Comparison of ENCODE assay signal across 1 cellular context in genomic region chr13:20901668-20902437, GRCh38.
TF ChIP-seq lines count a peak whose summit lies in the region.

No MANE protein-coding gene starts in this region.

TF ChIP-seq in HepG2, 621 proteins besides CTCF, POLR2A, EP300 and RAD21 (continued from another document and continues in another):
- TF ChIP-seq MLXIP (CRISPR knock-in tag; IDR thresholded peaks at IDR 0.05; ENCODE audit: borderline replicate concordance) = 0 out of 2 replicates have a peak, but pooled peaks have one; percentile 38
- TF ChIP-seq HOXA9 (CRISPR knock-in tag; IDR thresholded peaks at IDR 0.05; ENCODE audit: borderline replicate concordance) = no peak
- no peak for TF ChIP-seq ZFP91 (CRISPR knock-in tag; IDR thresholded peaks at IDR 0.05; ENCODE audit: borderline replicate concordance)
- TF ChIP-seq PRMT3 (CRISPR knock-in tag; IDR thresholded peaks at IDR 0.05; ENCODE audit: borderline replicate concordance, low read depth) = no peak
- no peak for TF ChIP-seq CCAR2 (optimal IDR thresholded peaks at IDR 0.05; ENCODE audit: low read depth, low read length)
- no peak for TF ChIP-seq ARID2 (CRISPR knock-in tag; IDR thresholded peaks at IDR 0.05; ENCODE audit: borderline replicate concordance)
- no peak for TF ChIP-seq ZNF230 (CRISPR knock-in tag; IDR thresholded peaks at IDR 0.05)
- no peak for TF ChIP-seq JARID2 (CRISPR knock-in tag; IDR thresholded peaks at IDR 0.05; ENCODE audit: insufficient replicate concordance)
- TF ChIP-seq, protein P1, sequence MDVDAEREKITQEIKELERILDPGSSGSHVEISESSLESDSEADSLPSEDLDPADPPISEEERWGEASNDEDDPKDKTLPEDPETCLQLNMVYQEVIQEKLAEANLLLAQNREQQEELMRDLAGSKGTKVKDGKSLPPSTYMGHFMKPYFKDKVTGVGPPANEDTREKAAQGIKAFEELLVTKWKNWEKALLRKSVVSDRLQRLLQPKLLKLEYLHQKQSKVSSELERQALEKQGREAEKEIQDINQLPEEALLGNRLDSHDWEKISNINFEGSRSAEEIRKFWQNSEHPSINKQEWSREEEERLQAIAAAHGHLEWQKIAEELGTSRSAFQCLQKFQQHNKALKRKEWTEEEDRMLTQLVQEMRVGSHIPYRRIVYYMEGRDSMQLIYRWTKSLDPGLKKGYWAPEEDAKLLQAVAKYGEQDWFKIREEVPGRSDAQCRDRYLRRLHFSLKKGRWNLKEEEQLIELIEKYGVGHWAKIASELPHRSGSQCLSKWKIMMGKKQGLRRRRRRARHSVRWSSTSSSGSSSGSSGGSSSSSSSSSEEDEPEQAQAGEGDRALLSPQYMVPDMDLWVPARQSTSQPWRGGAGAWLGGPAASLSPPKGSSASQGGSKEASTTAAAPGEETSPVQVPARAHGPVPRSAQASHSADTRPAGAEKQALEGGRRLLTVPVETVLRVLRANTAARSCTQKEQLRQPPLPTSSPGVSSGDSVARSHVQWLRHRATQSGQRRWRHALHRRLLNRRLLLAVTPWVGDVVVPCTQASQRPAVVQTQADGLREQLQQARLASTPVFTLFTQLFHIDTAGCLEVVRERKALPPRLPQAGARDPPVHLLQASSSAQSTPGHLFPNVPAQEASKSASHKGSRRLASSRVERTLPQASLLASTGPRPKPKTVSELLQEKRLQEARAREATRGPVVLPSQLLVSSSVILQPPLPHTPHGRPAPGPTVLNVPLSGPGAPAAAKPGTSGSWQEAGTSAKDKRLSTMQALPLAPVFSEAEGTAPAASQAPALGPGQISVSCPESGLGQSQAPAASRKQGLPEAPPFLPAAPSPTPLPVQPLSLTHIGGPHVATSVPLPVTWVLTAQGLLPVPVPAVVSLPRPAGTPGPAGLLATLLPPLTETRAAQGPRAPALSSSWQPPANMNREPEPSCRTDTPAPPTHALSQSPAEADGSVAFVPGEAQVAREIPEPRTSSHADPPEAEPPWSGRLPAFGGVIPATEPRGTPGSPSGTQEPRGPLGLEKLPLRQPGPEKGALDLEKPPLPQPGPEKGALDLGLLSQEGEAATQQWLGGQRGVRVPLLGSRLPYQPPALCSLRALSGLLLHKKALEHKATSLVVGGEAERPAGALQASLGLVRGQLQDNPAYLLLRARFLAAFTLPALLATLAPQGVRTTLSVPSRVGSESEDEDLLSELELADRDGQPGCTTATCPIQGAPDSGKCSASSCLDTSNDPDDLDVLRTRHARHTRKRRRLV (CRISPR knock-in tag; IDR thresholded peaks at IDR 0.05) = no peak
- TF ChIP-seq TCF7L2 (IDR thresholded peaks at IDR 0.05; ENCODE audit: low read depth, low read length) = no peak
- no peak for TF ChIP-seq ZBED4 (CRISPR knock-in tag; IDR thresholded peaks at IDR 0.05; ENCODE audit: borderline replicate concordance)
- TF ChIP-seq, protein P2, sequence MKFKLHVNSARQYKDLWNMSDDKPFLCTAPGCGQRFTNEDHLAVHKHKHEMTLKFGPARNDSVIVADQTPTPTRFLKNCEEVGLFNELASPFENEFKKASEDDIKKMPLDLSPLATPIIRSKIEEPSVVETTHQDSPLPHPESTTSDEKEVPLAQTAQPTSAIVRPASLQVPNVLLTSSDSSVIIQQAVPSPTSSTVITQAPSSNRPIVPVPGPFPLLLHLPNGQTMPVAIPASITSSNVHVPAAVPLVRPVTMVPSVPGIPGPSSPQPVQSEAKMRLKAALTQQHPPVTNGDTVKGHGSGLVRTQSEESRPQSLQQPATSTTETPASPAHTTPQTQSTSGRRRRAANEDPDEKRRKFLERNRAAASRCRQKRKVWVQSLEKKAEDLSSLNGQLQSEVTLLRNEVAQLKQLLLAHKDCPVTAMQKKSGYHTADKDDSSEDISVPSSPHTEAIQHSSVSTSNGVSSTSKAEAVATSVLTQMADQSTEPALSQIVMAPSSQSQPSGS (CRISPR knock-in tag; IDR thresholded peaks at IDR 0.05) = no peak
- TF ChIP-seq ZNF503 (CRISPR knock-in tag; IDR thresholded peaks at IDR 0.05) = peak; percentile 34; the same call in 1 of the 2 replicates
- no peak for TF ChIP-seq DNMT3B (CRISPR knock-in tag; conservative IDR thresholded peaks at IDR 0.05)
- no peak for TF ChIP-seq ZNF296 (CRISPR knock-in tag; conservative IDR thresholded peaks at IDR 0.05)
- peak; percentile 98 for TF ChIP-seq MXD4 (CRISPR knock-in tag; IDR thresholded peaks at IDR 0.05)
- TF ChIP-seq KDM5B (CRISPR knock-in tag; IDR thresholded peaks at IDR 0.05; ENCODE audit: borderline replicate concordance) = peak; percentile 16; the same call in 1 of the 2 replicates
- no peak for TF ChIP-seq IRF1 (CRISPR knock-in tag; IDR thresholded peaks at IDR 0.05; ENCODE audit: low read depth)
- 0 out of 2 replicates have a peak, but pooled peaks have one; percentile 37 for TF ChIP-seq ZNF687 (CRISPR knock-in tag; IDR thresholded peaks at IDR 0.05)
- TF ChIP-seq RAD51 (IDR thresholded peaks at IDR 0.05; ENCODE audit: borderline replicate concordance) = no peak
- TF ChIP-seq SAP130 (CRISPR knock-in tag; IDR thresholded peaks at IDR 0.05; ENCODE audit: low read depth) = peak; percentile 89
- no peak for TF ChIP-seq RORA (CRISPR knock-in tag; IDR thresholded peaks at IDR 0.05)
- no peak for TF ChIP-seq CEBPG (CRISPR knock-in tag; IDR thresholded peaks at IDR 0.05)
- TF ChIP-seq KLF6 (CRISPR knock-in tag; IDR thresholded peaks at IDR 0.05) = no peak
- TF ChIP-seq, protein P3, sequence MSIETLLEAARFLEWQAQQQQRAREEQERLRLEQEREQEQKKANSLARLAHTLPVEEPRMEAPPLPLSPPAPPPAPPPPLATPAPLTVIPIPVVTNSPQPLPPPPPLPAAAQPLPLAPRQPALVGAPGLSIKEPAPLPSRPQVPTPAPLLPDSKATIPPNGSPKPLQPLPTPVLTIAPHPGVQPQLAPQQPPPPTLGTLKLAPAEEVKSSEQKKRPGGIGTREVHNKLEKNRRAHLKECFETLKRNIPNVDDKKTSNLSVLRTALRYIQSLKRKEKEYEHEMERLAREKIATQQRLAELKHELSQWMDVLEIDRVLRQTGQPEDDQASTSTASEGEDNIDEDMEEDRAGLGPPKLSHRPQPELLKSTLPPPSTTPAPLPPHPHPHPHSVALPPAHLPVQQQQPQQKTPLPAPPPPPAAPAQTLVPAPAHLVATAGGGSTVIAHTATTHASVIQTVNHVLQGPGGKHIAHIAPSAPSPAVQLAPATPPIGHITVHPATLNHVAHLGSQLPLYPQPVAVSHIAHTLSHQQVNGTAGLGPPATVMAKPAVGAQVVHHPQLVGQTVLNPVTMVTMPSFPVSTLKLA (IDR thresholded peaks at IDR 0.05) = peak; percentile 49
- 0 out of 2 replicates have a peak, but pooled peaks have one; percentile 10 for TF ChIP-seq ERF (CRISPR knock-in tag; IDR thresholded peaks at IDR 0.05)
- no peak for TF ChIP-seq RBM22 (optimal IDR thresholded peaks at IDR 0.05; ENCODE audit: low read length)
- TF ChIP-seq ZNF790 (CRISPR knock-in tag; IDR thresholded peaks at IDR 0.05; ENCODE audit: borderline replicate concordance) = no peak
